8 cellular contexts compared by ENCODE assay signal in the genomic region with DNA sequence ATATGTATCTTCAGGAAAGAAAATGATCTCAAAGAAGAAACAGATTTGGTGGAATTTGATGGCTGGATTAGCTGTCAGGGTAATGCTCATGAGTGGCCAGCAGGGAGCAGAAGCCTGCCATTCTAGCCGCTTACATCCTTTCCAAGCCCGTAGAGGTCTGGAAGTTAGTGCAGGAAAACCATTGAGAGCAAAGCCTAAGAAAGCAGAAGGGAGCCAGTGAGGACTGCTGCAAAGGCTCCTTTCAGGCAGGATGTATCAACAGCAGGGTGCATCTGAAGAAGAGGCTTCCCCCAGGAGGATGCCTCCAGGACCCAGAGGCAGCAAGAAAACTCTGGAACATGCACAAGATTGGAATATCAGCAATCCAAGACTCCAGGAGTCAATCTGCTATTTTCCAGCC. TPM values are rescaled to one million over a fixed set of nuclear protein-coding genes. Genes with fewer than 3 reads are reported as not detected.
A peak's percentile ranks its signal among the peaks of the same experiment; 100 is the strongest.
DNase-seq lines count a peak whose midpoint lies in the region; ATAC-seq and TF ChIP-seq lines count a peak whose summit lies in the region.

No MANE protein-coding gene starts in this region.

- DNase-seq in C1 segment of cervical spinal cord (lab: John Stamatoyannopoulos, UW) = peak in 9 of 14 donors; percentile 6 to 34 (median 19)
- DNase-seq in NCI-H2196 treated with DMSO at 0.1 percent for 48 hours (lab: John Stamatoyannopoulos, UW; ENCODE audit: unreplicated experiment) = peak; percentile 68
- peak; percentile 25 to 27 for DNase-seq in activated CD4-positive, alpha-beta T cell treated with anti-CD3 and anti-CD28 coated beads, Interleukin-2, amount 50 U/mL, for 4 hours
- peak; percentile 71 to 85 for DNase-seq in erythroblast (lab: John Stamatoyannopoulos, UW)
- DNase-seq in mucosa of descending colon = peak in 2 of 3 donors; percentile 67 to 72
- no peak for DNase-seq in vagina (ENCODE audit: extremely low spot score in 2 of 2)

- intact Hi-C loops in mucosa of descending colon (cut with DNase I, micrococcal nuclease) = loop anchor here (2.0 to 10.0 kb wide), 3 partner anchors 126 to 499 kb away; no protein-coding TSS in a partner anchor
- intact Hi-C loops in vagina (cut with DNase I) = loop anchor here (5.0 kb wide), 1 partner anchor 499 kb away; no protein-coding TSS in a partner anchor

- no peaks in the 10 kb centered on the region for H3K36me3 ChIP-seq in mucosa of descending colon (ENCODE audit: low read depth)
- H3K36me3 ChIP-seq in vagina = no peaks in the 10 kb centered on the region

- no peak overlapping the region for H3K4me3 ChIP-seq in mucosa of descending colon
- H3K4me3 ChIP-seq in vagina = no peak overlapping the region

- no peak for TF ChIP-seq POLR2A in erythroblast (IDR thresholded peaks at IDR 0.05; ENCODE audit: low read length)
- no peak for TF ChIP-seq POLR2A in vagina (IDR thresholded peaks at IDR 0.05)

- peaks cover 2% of the 10 kb centered on the region for H3K9me3 ChIP-seq in mucosa of descending colon
- no peaks in the 10 kb centered on the region for H3K9me3 ChIP-seq in vagina

- H3K4me1 ChIP-seq in mucosa of descending colon (ENCODE audit: low read depth) (no peaks in the 10 kb centered on the region), vagina (no peaks in the 10 kb centered on the region)

- ATAC-seq in GM21447 (IDR thresholded peaks at IDR 0.05; ENCODE audit: unreplicated experiment) (peak; percentile 55), mucosa of descending colon (peak; percentile 92), GM18502 (IDR thresholded peaks at IDR 0.05; ENCODE audit: poor library complexity, unreplicated experiment) (no peak)

- no peak overlapping the region for H3K27ac ChIP-seq in vagina

- TF ChIP-seq CTCF in mucosa of descending colon (IDR thresholded peaks at IDR 0.05) (peak; percentile 50), vagina (IDR thresholded peaks at IDR 0.05) (peak; percentile 69 to 94 (median 87))

- no peaks in the 10 kb centered on the region for H3K27me3 ChIP-seq in vagina

RNA-seq across cellular contexts. Expression of a gene that starts 22.9 kb away (rescaled TPM):
- total RNA-seq in mucosa of descending colon (10 to 100 TPM in 2 of 3 donors, 1 to 10 TPM in 1; 7.2 to 12.8 (median 12.4) TPM), vagina (28.0 TPM)

Comparison
In these comparisons a context has a peak if more than half of its experiments do, and no peak if none do; other contexts are left out.
1. DNase-seq: peak in C1 segment of cervical spinal cord (9 of 14), NCI-H2196 treated with DMSO at 0.1 percent for 48 hours (single experiment), activated CD4-positive, alpha-beta T cell treated with anti-CD3 and anti-CD28 coated beads, Interleukin-2, amount 50 U/mL, for 4 hours (2 of 2), erythroblast (2 of 2) and mucosa of descending colon (2 of 3); none in vagina (0 of 2).